ENCODE assay signal across 31 cellular contexts in genomic region chr19:29548483-29549085, GRCh38. TPM values are rescaled to one million over a fixed set of nuclear protein-coding genes. Genes with fewer than 3 reads are reported as not detected.
"Had no signal": no experiment of that assay in that cellular context is flagged by ENCODE, and none has a peak within 500 bp of the region (broad histone marks: within the 10 kb centered on the region; RNA-seq: fewer than 3 reads in every experiment).

No MANE protein-coding gene starts in this region.

- H3K4me1 Mint-ChIP-seq: activated CD4-positive, alpha-beta T cell treated with anti-CD3 and anti-CD28 coated beads, Interleukin-2, amount 10 ng/mL, durations not matched to agents 7 days and 5 days; activated CD8-positive, alpha-beta memory T cell treated with anti-CD3 and anti-CD28 coated beads, Interleukin-2, amount 10 ng/mL, durations not matched to agents 7 days and 5 days; brain; naive B cell; neural crest cell; stimulated activated naive B cell treated with anti-CD40 and anti-IgM and Interleukin-4, amounts not matched to agents 10 μg/mL and 1 μg/mL and 100 μg/mL, for 72 hours; T-cell had no signal

- H3K4me3 Mint-ChIP-seq: activated CD4-positive, alpha-beta T cell treated with anti-CD3 and anti-CD28 coated beads, Interleukin-2, amount 10 ng/mL, durations not matched to agents 7 days and 5 days; activated CD8-positive, alpha-beta memory T cell treated with anti-CD3 and anti-CD28 coated beads, Interleukin-2, amount 10 ng/mL, durations not matched to agents 7 days and 5 days; activated CD8-positive, alpha-beta T cell treated with anti-CD3 and anti-CD28 coated beads for 36 hours; brain; naive B cell; neural crest cell; stimulated activated naive B cell treated with anti-CD40 and anti-IgM and Interleukin-4, amounts not matched to agents 10 μg/mL and 1 μg/mL and 100 μg/mL, for 72 hours; T-cell; T-helper 2 cell treated with Interferon-gamma antibody and Interleukin-4, amounts not matched to agents 5 μg/mL and 100 μg/mL, for 36 hours had no signal

- H3K36me3 ChIP-seq: esophagus muscularis mucosa, WERI-Rb-1 had no signal

- H3K36me3 Mint-ChIP-seq: activated CD8-positive, alpha-beta memory T cell treated with anti-CD3 and anti-CD28 coated beads, Interleukin-2, amount 10 ng/mL, durations not matched to agents 7 days and 5 days; stimulated activated naive B cell treated with anti-CD40 and anti-IgM and Interleukin-4, amounts not matched to agents 10 μg/mL and 1 μg/mL and 100 μg/mL, for 72 hours had no signal

- DNase-seq: activated CD4-positive, alpha-beta T cell treated with anti-CD3 and anti-CD28 coated beads, Interleukin-2, amount 10 ng/mL, durations not matched to agents 7 days and 5 days; activated CD4-positive, CD25-positive, alpha-beta regulatory T cell treated with anti-CD3 and anti-CD28 coated beads, Interleukin-2, amount 50 U/mL, for 72 hours; activated CD8-positive, alpha-beta memory T cell treated with anti-CD3 and anti-CD28 coated beads, Interleukin-2, amount 10 ng/mL, durations not matched to agents 7 days and 5 days; activated CD8-positive, alpha-beta T cell treated with anti-CD3 and anti-CD28 coated beads for 36 hours; activated gamma-delta T cell treated with Interleukin-2 at 50 U/mL for 16 hours; activated T-cell treated with anti-CD3 and anti-CD28 coated beads for 4 hours; aorta; hippocampal formation; mesenchymal stem cell; naive B cell; stimulated activated CD4-positive, alpha-beta T cell treated with anti-CD3 and anti-CD28 coated beads, Interleukin-2, amount 100 ng/mL, for 48 hours; stimulated activated naive B cell treated with anti-CD40 and anti-IgM and Interleukin-4, amounts not matched to agents 10 μg/mL and 1 μg/mL and 100 μg/mL, for 72 hours; T-cell; WERI-Rb-1 had no signal

- H3K4me3 ChIP-seq: dorsolateral prefrontal cortex, esophagus muscularis mucosa, smooth muscle cell had no signal

- H3K9me3 Mint-ChIP-seq: T-helper 2 cell treated with Interferon-gamma antibody and Interleukin-4, amounts not matched to agents 5 μg/mL and 100 μg/mL, for 36 hours had no signal

- H3K4me2 ChIP-seq: smooth muscle cell had no signal

- H3K27me3 Mint-ChIP-seq: activated CD8-positive, alpha-beta memory T cell treated with anti-CD3 and anti-CD28 coated beads, Interleukin-2, amount 10 ng/mL, durations not matched to agents 7 days and 5 days had no signal

- FAIRE-seq: colon, frontal cortex, TTC549 had no signal

- H3K27ac ChIP-seq: esophagus muscularis mucosa, WERI-Rb-1 had no signal

- H3K27ac Mint-ChIP-seq: activated CD4-positive, alpha-beta T cell treated with anti-CD3 and anti-CD28 coated beads, Interleukin-2, amount 10 ng/mL, durations not matched to agents 7 days and 5 days; activated CD8-positive, alpha-beta memory T cell treated with anti-CD3 and anti-CD28 coated beads, Interleukin-2, amount 10 ng/mL, durations not matched to agents 7 days and 5 days; activated CD8-positive, alpha-beta T cell treated with anti-CD3 and anti-CD28 coated beads for 36 hours; activated naive CD4-positive, alpha-beta T cell treated with anti-CD3 and anti-CD28 coated beads, Interleukin-2, amount 50 U/mL, for 72 hours; brain; naive B cell; stimulated activated naive B cell treated with anti-CD40 and anti-IgM and Interleukin-4, amounts not matched to agents 10 μg/mL and 1 μg/mL and 100 μg/mL, for 72 hours; T-cell; T-helper 2 cell treated with Interferon-gamma antibody and Interleukin-4, amounts not matched to agents 5 μg/mL and 100 μg/mL, for 36 hours had no signal

- H3K27me3 ChIP-seq: dorsolateral prefrontal cortex had no signal

- ATAC-seq: activated CD8-positive, alpha-beta memory T cell treated with anti-CD3 and anti-CD28 coated beads, Interleukin-2, amount 10 ng/mL, durations not matched to agents 7 days and 5 days; activated CD8-positive, alpha-beta T cell treated with anti-CD3 and anti-CD28 coated beads for 36 hours; activated naive CD4-positive, alpha-beta T cell treated with anti-CD3 and anti-CD28 coated beads, Interleukin-2, amount 50 U/mL, for 72 hours; sciatic nerve; stimulated activated naive B cell treated with anti-CD40 and anti-IgM and Interleukin-4, amounts not matched to agents 10 μg/mL and 1 μg/mL and 100 μg/mL, for 72 hours; T-cell had no signal

- H3K4me1 ChIP-seq: esophagus muscularis mucosa had no signal

RNA-seq across cellular contexts. Expression of gene VSTM2B, which starts 22.8 kb away (rescaled TPM):
- total RNA-seq: activated CD4-positive, alpha-beta T cell treated with anti-CD3 and anti-CD28 coated beads, Interleukin-2, amount 10 ng/mL, durations not matched to agents 7 days and 5 days; activated CD8-positive, alpha-beta memory T cell treated with anti-CD3 and anti-CD28 coated beads, Interleukin-2, amount 10 ng/mL, durations not matched to agents 7 days and 5 days; activated CD8-positive, alpha-beta T cell treated with anti-CD3 and anti-CD28 coated beads for 36 hours; aorta; lower leg skin; omental fat pad; renal cortical epithelial cell; sciatic nerve; smooth muscle cell; subcutaneous adipose tissue; T-cell; urinary bladder had no signal
- polyA plus RNA-seq: adipose tissue, aorta, smooth muscle cell, urinary bladder had no signal
